19 cellular contexts compared by ENCODE assay signal in the genomic region with DNA sequence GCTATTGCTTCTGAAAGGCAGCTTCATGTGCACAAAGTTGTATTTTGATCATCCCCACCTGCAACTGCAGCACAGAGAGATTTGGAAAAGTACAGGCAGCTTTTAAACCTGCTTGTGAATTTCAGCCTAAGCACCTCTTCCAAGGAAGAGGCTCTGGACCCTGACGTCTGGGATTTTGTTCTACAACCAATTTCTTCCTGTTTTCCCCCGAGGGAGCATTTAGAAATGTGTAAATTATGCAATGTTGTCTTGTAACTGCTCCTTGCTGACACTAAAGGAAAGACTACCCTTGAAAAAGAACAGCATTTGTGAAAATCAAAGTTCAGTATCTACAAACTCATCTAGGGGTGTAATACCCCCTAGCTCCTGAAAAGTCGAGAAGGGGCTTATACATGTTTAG. TPM values are rescaled to one million over a fixed set of nuclear protein-coding genes. Genes with fewer than 3 reads are reported as not detected.
DNase-seq lines count a peak whose midpoint lies in the region; TF ChIP-seq lines count a peak whose summit lies in the region.
"Had no signal": no experiment of that assay in that cellular context is flagged by ENCODE, and none has a peak within 500 bp of the region (broad histone marks: within the 10 kb centered on the region; RNA-seq: fewer than 3 reads in every experiment).

No MANE protein-coding gene starts in this region.

- H3K9me3 ChIP-seq in mammary epithelial cell (replicated peaks; ENCODE audit: insufficient read depth, low read length) (no peaks in the 10 kb centered on the region), skeletal muscle tissue (ENCODE audit: control insufficient read depth in 3 of 3, low read length in 3 of 3) (no peaks in the 10 kb centered on the region)

- intact Hi-C loops in MCF 10A (cut with micrococcal nuclease) (no loop called here), mammary epithelial cell (cut with micrococcal nuclease) (no loop called here)

- H3K27me3 ChIP-seq in mammary epithelial cell (ENCODE audit: insufficient read depth, low read length) (no peaks in the 10 kb centered on the region), skeletal muscle tissue (ENCODE audit: control insufficient read depth in 3 of 3, insufficient read depth in 3 of 3, low read length in 3 of 3) (no peaks in the 10 kb centered on the region)

- DNase-seq in MCF 10A (ENCODE audit: unreplicated experiment): peak; percentile 20
- no peak for DNase-seq in mammary epithelial cell
- peak; percentile 40 for DNase-seq in MV-4-11 (lab: John Stamatoyannopoulos, UW)
- peak; percentile 4 for DNase-seq in fibroblast of the aortic adventitia (ENCODE audit: low read depth)
- DNase-seq in stimulated activated CD4-positive, alpha-beta T cell treated with anti-CD3 and anti-CD28 coated beads, Interleukin-15, amount 100 ng/mL, for 24 hours: no peak
- DNase-seq in T-helper 1 cell: no peak
- DNase-seq in activated CD4-positive, CD25-positive, alpha-beta regulatory T cell (lab: John Stamatoyannopoulos, UW): no peak
- DNase-seq: ACHN; activated CD4-positive, alpha-beta memory T cell treated with anti-CD3 and anti-CD28 coated beads for 36 hours; activated T-cell treated with anti-CD3 and anti-CD28 coated beads, Interleukin-2, amount 50 U/mL, for 4 hours; Calu3; effector memory CD4-positive, alpha-beta T cell; HCEC 1CT; NCI-H187 treated with DMSO at 0.1 percent for 48 hours; NCI-H510A treated with DMSO at 0.1 percent for 48 hours; OCI-M1 had no signal

- no TSS peak for BruUV-seq in MCF 10A (replicated peaks; lab: Mats Ljungman, UMichigan)
- no TSS peak for BruUV-seq in mammary epithelial cell (replicated peaks; lab: Mats Ljungman, UMichigan)

- no peak overlapping the region for H3K4me3 Mint-ChIP-seq in MCF 10A (ENCODE audit: unreplicated experiment)
- H3K4me3 Mint-ChIP-seq: activated CD4-positive, alpha-beta memory T cell treated with anti-CD3 and anti-CD28 coated beads for 36 hours; activated naive CD4-positive, alpha-beta T cell treated with anti-CD3 and anti-CD28 coated beads, Interleukin-2, amount 50 U/mL, for 24 hours; activated T-cell treated with anti-CD3 and anti-CD28 coated beads, Interleukin-2, amount 50 U/mL, for 4 hours; stimulated activated naive CD8-positive, alpha-beta T cell treated with anti-CD3 and anti-CD28 coated beads, Interleukin-15, Interleukin-2, amounts not matched to agents 100 ng/mL and 50 ng/mL, for 24 hours had no signal

- peak overlapping the region; percentile 46 for H3K27ac Mint-ChIP-seq in MCF 10A (ENCODE audit: low read depth, unreplicated experiment)
- H3K27ac Mint-ChIP-seq: activated CD4-positive, alpha-beta memory T cell treated with anti-CD3 and anti-CD28 coated beads for 36 hours; stimulated activated naive CD8-positive, alpha-beta T cell treated with anti-CD3 and anti-CD28 coated beads, Interleukin-15, Interleukin-2, amounts not matched to agents 100 ng/mL and 50 ng/mL, for 24 hours had no signal

- 57% methylated on average over 3 of the region's 3 CpGs for WGBS in mammary epithelial cell (ENCODE audit: low coverage, missing lambda C conversion rate)

- TF ChIP-seq CTCF in MCF 10A (IDR thresholded peaks at IDR 0.05; ENCODE audit: unreplicated experiment) (no peak), mammary epithelial cell (conservative IDR thresholded peaks at IDR 0.05 in 1 of 2, IDR thresholded peaks at IDR 0.05 in 1 of 2; ENCODE audit: extremely low read depth in 1 of 2, insufficient read depth in 1 of 2, low read depth in 1 of 2, low read length in 2 of 2) (no peak), fibroblast of the aortic adventitia (IDR thresholded peaks at IDR 0.05; ENCODE audit: insufficient read depth, low read length) (no peak)

- H3K79me2 ChIP-seq in mammary epithelial cell (ENCODE audit: insufficient read depth, low read length): peaks cover 98% of the 10 kb centered on the region

- H3K9ac ChIP-seq in mammary epithelial cell (ENCODE audit: insufficient read depth, low read length): no peak overlapping the region
- peak overlapping the region in 1 of 3 donors; percentile 16 for H3K9ac ChIP-seq in skeletal muscle tissue (ENCODE audit: low read depth in 1 of 3, low read length in 3 of 3)

- H3K9me3 Mint-ChIP-seq in MCF 10A (ENCODE audit: unreplicated experiment): no peaks in the 10 kb centered on the region
- H3K9me3 Mint-ChIP-seq: activated CD4-positive, alpha-beta memory T cell treated with anti-CD3 and anti-CD28 coated beads for 36 hours; activated naive CD4-positive, alpha-beta T cell treated with anti-CD3 and anti-CD28 coated beads, Interleukin-2, amount 50 U/mL, for 24 hours; activated T-cell treated with anti-CD3 and anti-CD28 coated beads, Interleukin-2, amount 50 U/mL, for 4 hours; stimulated activated naive CD8-positive, alpha-beta T cell treated with anti-CD3 and anti-CD28 coated beads, Interleukin-15, Interleukin-2, amounts not matched to agents 100 ng/mL and 50 ng/mL, for 24 hours had no signal

- CTCF ChIA-PET in MCF 10A (lab: Yijun Ruan, JAX): interaction anchor here (0.6 to 2.7 kb wide), 3 partner anchors 12 to 32 kb away, joined by 3 to 9 read pairs (median 6); no protein-coding TSS in a partner anchor
- CTCF ChIA-PET in mammary epithelial cell (lab: Charles Lee; ENCODE audit: low non-redundant PET): no interaction called here

- H3K4me3 ChIP-seq in mammary epithelial cell (replicated peaks in 1 of 3; ENCODE audit: insufficient read depth in 1 of 3, low read depth in 2 of 3, low read length in 3 of 3) (no peak overlapping the region), fibroblast of the aortic adventitia (ENCODE audit: low read depth, low read length) (no peak overlapping the region), skeletal muscle tissue (ENCODE audit: low read length in 3 of 3) (no peak overlapping the region)

- H3K27ac ChIP-seq in mammary epithelial cell (ENCODE audit: insufficient read depth, low read depth, low read length): no peak overlapping the region
- H3K27ac ChIP-seq in skeletal muscle tissue (ENCODE audit: low read depth, low read length): peak overlapping the region; percentile 56

- no peak overlapping the region for H2AFZ ChIP-seq in mammary epithelial cell (ENCODE audit: low read depth, low read length)

- peaks cover 46% of the 10 kb centered on the region for H3K4me1 Mint-ChIP-seq in MCF 10A (ENCODE audit: insufficient read depth, unreplicated experiment)

- H3K4me1 ChIP-seq in mammary epithelial cell (ENCODE audit: insufficient read depth, low read length) (peaks cover 24% of the 10 kb centered on the region), skeletal muscle tissue (ENCODE audit: control insufficient read depth in 3 of 3, insufficient read depth in 3 of 3, low read length in 3 of 3) (peaks cover 33 to 65% (median 52%) of the 10 kb centered on the region in 3 donors)

- no peaks in the 10 kb centered on the region for H3K36me3 ChIP-seq in mammary epithelial cell (ENCODE audit: insufficient read depth, low read length)
- no peaks in the 10 kb centered on the region for H3K36me3 ChIP-seq in skeletal muscle tissue (ENCODE audit: control insufficient read depth in 3 of 3, insufficient read depth in 3 of 3, low read length in 3 of 3)

- in situ Hi-C loops in mammary epithelial cell (cut with MboI; ENCODE audit: low sequenced_read_pairs in 2 of 2): no loop called here

- no peaks in the 10 kb centered on the region for H3K27me3 Mint-ChIP-seq in MCF 10A (ENCODE audit: insufficient read depth, unreplicated experiment)
- H3K27me3 Mint-ChIP-seq: activated CD4-positive, alpha-beta memory T cell treated with anti-CD3 and anti-CD28 coated beads for 36 hours; activated naive CD4-positive, alpha-beta T cell treated with anti-CD3 and anti-CD28 coated beads, Interleukin-2, amount 50 U/mL, for 24 hours; stimulated activated naive CD8-positive, alpha-beta T cell treated with anti-CD3 and anti-CD28 coated beads, Interleukin-15, Interleukin-2, amounts not matched to agents 100 ng/mL and 50 ng/mL, for 24 hours had no signal

- H3K36me3 Mint-ChIP-seq in MCF 10A (ENCODE audit: insufficient read depth, unreplicated experiment): no peaks in the 10 kb centered on the region
- H3K36me3 Mint-ChIP-seq: activated CD4-positive, alpha-beta memory T cell treated with anti-CD3 and anti-CD28 coated beads for 36 hours; activated naive CD4-positive, alpha-beta T cell treated with anti-CD3 and anti-CD28 coated beads, Interleukin-2, amount 50 U/mL, for 24 hours had no signal

- no peak overlapping the region for H3K4me2 ChIP-seq in mammary epithelial cell (ENCODE audit: insufficient read depth, low read depth, low read length)

- POLR2A ChIA-PET in MCF 10A (lab: Yijun Ruan, JAX): interaction anchor here (1.2 to 1.5 kb wide), 3 partner anchors 24 to 40 kb away, joined by 3 to 5 read pairs (median 4); partner anchors contain the start of gene SLC35E1

- H4K20me1 ChIP-seq in mammary epithelial cell (ENCODE audit: insufficient read depth, low read length): peaks cover 4% of the 10 kb centered on the region

- dilution Hi-C loops in mammary epithelial cell (cut with HindIII; ENCODE audit: low sequenced_read_pairs): no loop called here

RNA-seq across cellular contexts. Expression of gene MED26, which starts 15.4 kb away (rescaled TPM):
- 11.1 and 12.9 TPM in 2 replicates for total RNA-seq in MCF 10A (2022)
- total RNA-seq in mammary epithelial cell: 10 to 100 TPM in 1 of 2 donors, 1 to 10 TPM in 1; 8.8 to 10.9 TPM
- polyA plus RNA-seq in mammary epithelial cell: 6.4 TPM
- polyA minus RNA-seq in mammary epithelial cell: 4.6 TPM
- total RNA-seq in fibroblast of the aortic adventitia (ENCODE audit: low replicate concordance): 4.2 and 7.1 TPM in 2 replicates
- total RNA-seq in skeletal muscle tissue: 2.6 TPM

RNA-seq across cellular contexts. Expression of gene SLC35E1, which starts 40.4 kb away (rescaled TPM):
- total RNA-seq in MCF 10A (2022) (62.2 and 62.6 TPM in 2 replicates), mammary epithelial cell (10 to 100 TPM; 50.8 to 67.2 TPM), fibroblast of the aortic adventitia (ENCODE audit: low replicate concordance) (30.4 and 32.0 TPM in 2 replicates), skeletal muscle tissue (16.2 TPM)
- 48.6 TPM for polyA plus RNA-seq in mammary epithelial cell
- 87.8 TPM for polyA minus RNA-seq in mammary epithelial cell

RNA-seq across cellular contexts. Expression of gene SMIM7, which starts 47.3 kb away (rescaled TPM):
- total RNA-seq in MCF 10A (2022) (69.3 and 81.8 TPM in 2 replicates), mammary epithelial cell (10 to 100 TPM; 44.5 to 56.3 TPM), fibroblast of the aortic adventitia (ENCODE audit: low replicate concordance) (85.2 and 122 TPM in 2 replicates), skeletal muscle tissue (48.0 TPM)
- 55.8 TPM for polyA plus RNA-seq in mammary epithelial cell
- 48.3 TPM for polyA minus RNA-seq in mammary epithelial cell

RNA-seq across cellular contexts. Expression of gene TMEM38A, which starts 48.3 kb away (rescaled TPM):
- 2.1 and 4.5 TPM in 2 replicates for total RNA-seq in MCF 10A (2022)
- total RNA-seq in mammary epithelial cell: 1 to 10 TPM; 3.5 to 6.3 TPM
- 4.1 TPM for polyA plus RNA-seq in mammary epithelial cell
- 5.0 TPM for polyA minus RNA-seq in mammary epithelial cell
- total RNA-seq in fibroblast of the aortic adventitia (ENCODE audit: low replicate concordance): 1.4 and 3.3 TPM in 2 replicates
- 129 TPM for total RNA-seq in skeletal muscle tissue

Comparison
In these comparisons a context has a peak if more than half of its experiments do, and no peak if none do; other contexts are left out.
1. DNase-seq: peak in MCF 10A (single experiment), MV-4-11 (single experiment) and fibroblast of the aortic adventitia (single experiment); none in mammary epithelial cell (single experiment), stimulated activated CD4-positive, alpha-beta T cell treated with anti-CD3 and anti-CD28 coated beads, Interleukin-15, amount 100 ng/mL, for 24 hours (single experiment), T-helper 1 cell (0 of 5) and activated CD4-positive, CD25-positive, alpha-beta regulatory T cell (0 of 4).